Comparison of ENCODE assay signal across 20 cellular contexts in genomic region chr15:64810499-64811326, GRCh38. TPM values are rescaled to one million over a fixed set of nuclear protein-coding genes. Genes with fewer than 3 reads are reported as not detected.
A peak's percentile ranks its signal among the peaks of the same experiment; 100 is the strongest.
DNase-seq lines count a peak whose midpoint lies in the region; ATAC-seq, FAIRE-seq and TF ChIP-seq lines count a peak whose summit lies in the region.
"Had no signal": no experiment of that assay in that cellular context is flagged by ENCODE, and none has a peak within 500 bp of the region (broad histone marks: within the 10 kb centered on the region; RNA-seq: fewer than 3 reads in every experiment).

No MANE protein-coding gene starts in this region.

- H3K27me3 ChIP-seq in NT2/D1 (ENCODE audit: insufficient read depth, insufficient read length) (no peaks in the 10 kb centered on the region), iPS-18a (ENCODE audit: control insufficient read depth, insufficient read depth, low read length) (no peaks in the 10 kb centered on the region), sigmoid colon (no peaks in the 10 kb centered on the region)

- no peak overlapping the region for H3K27ac Mint-ChIP-seq in T-cell
- H3K27ac Mint-ChIP-seq: activated CD4-positive, alpha-beta memory T cell treated with anti-CD3 and anti-CD28 coated beads for 36 hours; activated naive CD4-positive, alpha-beta T cell treated with anti-CD3 and anti-CD28 coated beads, Interleukin-2, amount 10 ng/mL, durations not matched to agents 7 days and 5 days; CD4-positive, alpha-beta T cell; T-helper 17 cell had no signal

- ATAC-seq in T-cell (replicated peaks in 1 of 4): no peak

- intact Hi-C loops in sigmoid colon (cut with DNase I): loop anchor here (1.0 kb wide), 1 partner anchor 79 kb away; no protein-coding TSS in a partner anchor

- no peak for TF ChIP-seq EP300 in sigmoid colon (IDR thresholded peaks at IDR 0.05)

- H3K9ac ChIP-seq in ES-I3 (ENCODE audit: low read depth, low read length) (peak overlapping the region; percentile 55), NT2/D1 (ENCODE audit: insufficient read length, low read depth) (peak overlapping the region; percentile 70), iPS-18a (ENCODE audit: low read length) (peak overlapping the region; percentile 67)
- H3K9ac ChIP-seq: parathyroid adenoma had no signal

- H3K4me1 ChIP-seq in ES-I3 (ENCODE audit: insufficient read depth, low read length) (peaks cover 47% of the 10 kb centered on the region), NT2/D1 (ENCODE audit: insufficient read depth, insufficient read length) (peaks cover 31% of the 10 kb centered on the region), iPS-18a (ENCODE audit: control insufficient read depth, low read depth, low read length) (peaks cover 54% of the 10 kb centered on the region), sigmoid colon (peaks cover 0 to 48% (median 43%) of the 10 kb centered on the region in 4 donors)
- H3K4me1 ChIP-seq: parathyroid adenoma had no signal

- no peak for TF ChIP-seq POLR2A in sigmoid colon (IDR thresholded peaks at IDR 0.05)

- peaks cover 0 to 6% (median 1%) of the 10 kb centered on the region in 3 donors for H3K4me1 Mint-ChIP-seq in T-cell
- H3K4me1 Mint-ChIP-seq: activated naive CD4-positive, alpha-beta T cell treated with anti-CD3 and anti-CD28 coated beads, Interleukin-2, amount 10 ng/mL, durations not matched to agents 7 days and 5 days had no signal

- no peaks in the 10 kb centered on the region for H3K9me3 ChIP-seq in ES-I3 (ENCODE audit: control insufficient read depth, insufficient read depth, low read length)
- H3K9me3 ChIP-seq in NT2/D1 (ENCODE audit: insufficient read depth, low read length): no peaks in the 10 kb centered on the region
- no peaks in the 10 kb centered on the region for H3K9me3 ChIP-seq in iPS-18a (ENCODE audit: control insufficient read depth, low read depth, low read length)
- H3K9me3 ChIP-seq in sigmoid colon: no peaks in the 10 kb centered on the region
- H3K9me3 ChIP-seq: esophagus squamous epithelium had no signal

- WGBS in sigmoid colon, 2 donors: 76 to 84% methylated on average over 6 of the region's 6 CpGs

- H3K36me3 Mint-ChIP-seq in T-cell: no peaks in the 10 kb centered on the region
- H3K36me3 Mint-ChIP-seq: activated CD4-positive, alpha-beta memory T cell treated with anti-CD3 and anti-CD28 coated beads for 36 hours; naive B cell had no signal

- H3K27ac ChIP-seq in iPS-18a (ENCODE audit: low read length) (peak overlapping the region; percentile 59), sigmoid colon (peak overlapping the region; percentile 89 to 91 (median 90))
- H3K27ac ChIP-seq: parathyroid adenoma, PC-9, skin epidermis had no signal

- no peak for FAIRE-seq in GM19239 (lab: Jason Lieb, UNC)
- FAIRE-seq: kidney had no signal

- POLR2A ChIA-PET in T-cell (lab: Charles Lee): interaction anchor here in 1 of 2 donors (0.5 kb wide), 1 partner anchor 264 kb away, joined by 4 read pairs; no protein-coding TSS in a partner anchor

- DNase-seq in NT2/D1 (ENCODE audit: low read depth, low spot score) (peak; percentile 84), sigmoid colon (no peak), GM19239 (ENCODE audit: insufficient read length, low spot score) (no peak), A172 (ENCODE audit: low spot score) (no peak), T-cell (no peak), 8988T (no peak)
- DNase-seq: esophagus squamous epithelium had no signal

- H3K36me3 ChIP-seq in ES-I3 (ENCODE audit: insufficient read depth, low read length): peaks cover 1% of the 10 kb centered on the region; the same call in 1 of the 2 replicates
- H3K36me3 ChIP-seq in NT2/D1 (ENCODE audit: insufficient read depth, insufficient read length, low read length): peaks cover 5% of the 10 kb centered on the region
- H3K36me3 ChIP-seq in iPS-18a (ENCODE audit: control insufficient read depth, low read depth, low read length): peaks cover under 1% of the 10 kb centered on the region
- no peaks in the 10 kb centered on the region for H3K36me3 ChIP-seq in sigmoid colon
- H3K36me3 ChIP-seq: esophagus squamous epithelium had no signal

- peaks cover 0 to 2% of the 10 kb centered on the region in 2 donors for H3K27me3 Mint-ChIP-seq in T-cell
- H3K27me3 Mint-ChIP-seq: CD4-positive, alpha-beta T cell had no signal

- no peak overlapping the region for H3K4me3 Mint-ChIP-seq in T-cell
- H3K4me3 Mint-ChIP-seq: activated CD4-positive, alpha-beta memory T cell treated with anti-CD3 and anti-CD28 coated beads for 36 hours; activated naive CD4-positive, alpha-beta T cell treated with anti-CD3 and anti-CD28 coated beads, Interleukin-2, amount 10 ng/mL, durations not matched to agents 7 days and 5 days; CD4-positive, alpha-beta T cell; central memory CD8-positive, alpha-beta T cell; naive B cell; T-helper 17 cell had no signal

- TF ChIP-seq CTCF in sigmoid colon (IDR thresholded peaks at IDR 0.05): no peak

- CTCF ChIA-PET in T-cell (lab: Charles Lee): interaction anchor here in 1 of 2 donors (0.6 to 1.2 kb wide), 2 partner anchors 10 to 97 kb away, joined by 4 to 8 read pairs; no protein-coding TSS in a partner anchor

- H3K4me3 ChIP-seq in NT2/D1 (ENCODE audit: insufficient read length, low read depth) (peak overlapping the region; percentile 13), iPS-18a (ENCODE audit: low read length) (peak overlapping the region; percentile 56), sigmoid colon (no peak overlapping the region)
- H3K4me3 ChIP-seq: esophagus squamous epithelium, lung, PC-9, skin epidermis had no signal

- H3K9me3 Mint-ChIP-seq in T-cell: no peaks in the 10 kb centered on the region
- H3K9me3 Mint-ChIP-seq: activated CD4-positive, alpha-beta memory T cell treated with anti-CD3 and anti-CD28 coated beads for 36 hours; activated naive CD4-positive, alpha-beta T cell treated with anti-CD3 and anti-CD28 coated beads, Interleukin-2, amount 10 ng/mL, durations not matched to agents 7 days and 5 days; CD4-positive, alpha-beta T cell; central memory CD8-positive, alpha-beta T cell; naive B cell had no signal

RNA-seq across cellular contexts. Expression of gene PIF1, which starts 14.7 kb away (rescaled TPM):
- total RNA-seq in sigmoid colon (1 to 10 TPM; 1.2 to 6.9 (median 2.5) TPM), T-cell (1 to 10 TPM in 3 of 5 donors, under 1 TPM in 2; 0.88 to 4.1 (median 1.1) TPM)
- 10 to 100 TPM in 1 of 3 donors, 1 to 10 TPM in 1, under 1 TPM in 1; 0.69 to 12.9 (median 2.4) TPM for polyA plus RNA-seq in sigmoid colon
- total RNA-seq in A172 (2014; rRNA removed; shearing (Covaris generic)): 11.0 and 15.1 TPM in 2 replicates

RNA-seq across cellular contexts. Expression of gene PLEKHO2, which starts 31.0 kb away (rescaled TPM):
- total RNA-seq in sigmoid colon (10 to 100 TPM; 20.1 to 43.4 (median 23.0) TPM), T-cell (10 to 100 TPM in 4 of 5 donors, 1 to 10 TPM in 1; 9.2 to 22.7 (median 17.1) TPM)
- 10 to 100 TPM; 11.4 to 17.9 (median 12.7) TPM for polyA plus RNA-seq in sigmoid colon
- total RNA-seq in A172 (2014; rRNA removed; shearing (Covaris generic)): 15.2 and 24.3 TPM in 2 replicates

RNA-seq across cellular contexts. Expression of gene RBPMS2, which starts 35.3 kb away (rescaled TPM):
- total RNA-seq in sigmoid colon (10 to 100 TPM; 22.1 to 58.2 (median 23.6) TPM), T-cell (under 1 TPM in 3 of 5 donors, not detected in 2; 0.16 to 0.26 (median 0.20) TPM)
- 1 to 10 TPM in 2 of 3 donors, under 1 TPM in 1; 0.69 to 7.3 (median 4.8) TPM for polyA plus RNA-seq in sigmoid colon
- 0.50 and 0.53 TPM in 2 replicates for total RNA-seq in A172 (2014; rRNA removed; shearing (Covaris generic))
- total RNA-seq: CD4-positive, alpha-beta T cell had no signal

Comparison
In these comparisons a context has a peak if more than half of its experiments do, and no peak if none do; other contexts are left out.
1. H3K4me3 ChIP-seq: peak in NT2/D1 (single experiment) and iPS-18a (single experiment); none in sigmoid colon (0 of 4).
2. RNA of gene RBPMS2, which starts 35.3 kb away (total RNA-seq): 22.1 to 58.2 TPM in sigmoid colon; 0.50 to 0.53 TPM in A172 and 0.16 to 0.26 TPM in T-cell; every median in the first group is over 10 times any median in the second.
3. Peak in every context shown above with its lines, with median percentiles within 50 percentile points of each other: H3K9ac ChIP-seq.